Comparison of ENCODE assay signal across 20 cellular contexts in the genomic region with DNA sequence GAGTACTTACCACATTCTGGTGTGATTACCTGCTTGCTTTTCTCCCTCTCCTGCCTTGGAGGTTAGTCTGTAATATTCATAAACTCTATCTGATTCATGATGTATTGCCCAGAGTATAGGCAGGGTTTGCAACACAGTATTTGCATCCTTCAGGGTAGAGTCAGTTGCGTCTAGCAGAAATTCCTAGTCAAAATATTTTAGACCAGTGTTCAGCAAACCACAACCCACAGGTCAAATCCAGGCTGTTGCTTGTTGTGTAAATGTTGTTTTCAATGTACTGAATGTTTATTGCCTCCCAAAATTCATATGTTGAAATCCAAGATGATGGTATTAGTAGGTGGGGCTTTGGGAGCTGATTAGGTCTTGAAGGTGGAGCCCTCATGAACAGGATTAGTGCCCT.
A peak's percentile ranks its signal among the peaks of the same experiment; 100 is the strongest.
DNase-seq lines count a peak whose midpoint lies in the region; ATAC-seq and TF ChIP-seq lines count a peak whose summit lies in the region.
"Had no signal": no experiment of that assay in that cellular context is flagged by ENCODE, and none has a peak within 500 bp of the region (broad histone marks: within the 10 kb centered on the region; RNA-seq: fewer than 3 reads in every experiment).

No MANE protein-coding gene starts in this region.

- intact Hi-C loops in thyroid gland (cut with DNase I): no loop called here

- peak; percentile 18 for DNase-seq in GM03348 (ENCODE audit: low spot score)
- peak; percentile 34 for DNase-seq in M059J (ENCODE audit: low read depth)
- peak; percentile 16 for DNase-seq in epithelial cell of esophagus (ENCODE audit: low read depth)
- peak; percentile 94 for DNase-seq in iris pigment epithelial cell (ENCODE audit: low read depth)
- DNase-seq in thyroid gland: no peak
- no peak for DNase-seq in HuH-7 (ENCODE audit: low spot score)
- DNase-seq: ACHN; BE2C; Calu3; CD4-positive, alpha-beta T cell; DMS53; GOT3; Karpas-422; NCI-H1105; NCI-H187 treated with DMSO at 0.1 percent for 48 hours; NCI-H446; OCI-M1; RPMI8226 had no signal

- ATAC-seq in HG03139 (IDR thresholded peaks at IDR 0.05; ENCODE audit: unreplicated experiment): no peak
- no peak for ATAC-seq in HG03135 (IDR thresholded peaks at IDR 0.05; ENCODE audit: unreplicated experiment)

- no peaks in the 10 kb centered on the region for H3K36me3 ChIP-seq in thyroid gland
- H3K36me3 ChIP-seq: BE2C had no signal

- TF ChIP-seq CTCF in epithelial cell of esophagus (IDR thresholded peaks at IDR 0.05; ENCODE audit: insufficient read depth, low read depth, low read length, missing control alignments) (no peak), thyroid gland (IDR thresholded peaks at IDR 0.05) (no peak)

- 90 to 100% methylated on average over 1 of the region's 1 CpG for WGBS in thyroid gland, 2 donors

- H3K9me3 ChIP-seq in thyroid gland: no peaks in the 10 kb centered on the region

- no peak overlapping the region for H3K27ac ChIP-seq in thyroid gland

- TF ChIP-seq POLR2A in thyroid gland (IDR thresholded peaks at IDR 0.05): no peak

- no peaks in the 10 kb centered on the region for H3K4me1 ChIP-seq in thyroid gland
- H3K4me1 ChIP-seq: BE2C had no signal

- no peaks in the 10 kb centered on the region for H3K27me3 ChIP-seq in thyroid gland
- H3K27me3 ChIP-seq: BE2C had no signal

- H3K4me3 ChIP-seq in epithelial cell of esophagus (ENCODE audit: low read length) (no peak overlapping the region), thyroid gland (replicated peaks in 1 of 3) (no peak overlapping the region)

Comparison
In these comparisons a context has a peak if more than half of its experiments do, and no peak if none do; other contexts are left out.
1. DNase-seq: peak in GM03348 (single experiment), M059J (single experiment), epithelial cell of esophagus (single experiment) and iris pigment epithelial cell (single experiment); none in thyroid gland (0 of 2) and HuH-7 (single experiment).